Comparison of ENCODE assay signal across 26 cellular contexts in the genomic region with DNA sequence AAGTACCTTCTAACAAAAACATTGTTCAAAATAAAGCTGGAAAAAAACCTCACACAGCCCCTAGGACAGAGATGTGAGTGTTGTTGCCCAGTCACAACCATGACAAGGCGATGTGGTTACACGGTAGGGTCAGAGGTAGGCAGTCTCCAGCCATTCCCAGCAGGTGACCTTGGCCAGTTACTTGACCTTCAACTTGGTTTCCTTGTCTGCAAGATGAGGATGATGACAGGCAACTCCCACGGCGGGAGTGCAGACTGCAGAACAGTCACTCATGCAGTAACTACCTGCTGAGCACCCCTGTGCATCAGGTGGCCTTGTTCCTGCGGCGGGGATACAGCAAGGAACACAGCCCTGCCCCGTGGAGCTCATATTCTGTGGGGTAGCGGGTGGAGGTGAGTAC.
"Had no signal": no experiment of that assay in that cellular context is flagged by ENCODE, and none has a peak within 500 bp of the region (broad histone marks: within the 10 kb centered on the region; RNA-seq: fewer than 3 reads in every experiment).

No MANE protein-coding gene starts in this region.

- H3K9me3 ChIP-seq: left lung, lower lobe of right lung, pancreas, prostate gland, sigmoid colon, spleen, suprapubic skin, thoracic aorta, tibial artery, upper lobe of right lung had no signal

- H3K27ac ChIP-seq: left lung, lower lobe of right lung, pancreas, prostate gland, sigmoid colon, spleen, suprapubic skin, thoracic aorta, tibial artery, upper lobe of right lung had no signal

- H3K36me3 ChIP-seq: left lung, lower lobe of right lung, pancreas, prostate gland, sigmoid colon, spleen, suprapubic skin, thoracic aorta, tibial artery, upper lobe of right lung had no signal

- ATAC-seq: left cardiac atrium; left lung; lower lobe of right lung; naive thymus-derived CD8-positive, alpha-beta T cell; pancreas; right cardiac atrium; stimulated activated effector memory CD8-positive, alpha-beta T cell treated with anti-CD3 and anti-CD28 coated beads, Interleukin-12 subunit alpha, Interleukin-12 subunit beta, amount 100 ng/mL, for 72 hours; upper lobe of right lung had no signal

- FAIRE-seq: keratinocyte, pancreas, small intestine, urothelium cell line had no signal

- DNase-seq: hippocampal formation; kidney glomerular epithelial cell; left cardiac atrium; left lung; lower lobe of right lung; mammary epithelial cell; mesenchymal stem cell; pancreas; posterior cingulate gyrus; retina; right cardiac atrium; sigmoid colon; small intestine; spleen; stimulated activated CD4-positive, alpha-beta T cell treated with anti-CD3 and anti-CD28 coated beads, Interleukin-4, amount 100 ng/mL, for 24 hours; stimulated activated naive CD4-positive, alpha-beta T cell; tibial artery; trophoblast cell; upper lobe of right lung had no signal

- H3K27me3 ChIP-seq: pancreas, upper lobe of right lung had no signal

- H3K4me1 ChIP-seq: left lung, lower lobe of right lung, pancreas, prostate gland, sigmoid colon, spleen, suprapubic skin, tibial artery, upper lobe of right lung had no signal

- H3K4me3 ChIP-seq: left lung, lower lobe of right lung, pancreas, prostate gland, sigmoid colon, spleen, suprapubic skin, thoracic aorta, tibial artery, upper lobe of right lung had no signal
